ENCODE assay signal across 25 cellular contexts in genomic region chr6:170445487-170445886, GRCh38.
DNase-seq lines count a peak whose midpoint lies in the region; ATAC-seq and TF ChIP-seq lines count a peak whose summit lies in the region.
"Had no signal": no experiment of that assay in that cellular context is flagged by ENCODE, and none has a peak within 500 bp of the region (broad histone marks: within the 10 kb centered on the region; RNA-seq: fewer than 3 reads in every experiment).

No MANE protein-coding gene starts in this region.

- H3K9me3 ChIP-seq in IMR-90 (ENCODE audit: control insufficient read depth, insufficient read depth, low read length): no peaks in the 10 kb centered on the region; the same call in 1 of the 2 replicates
- H3K9me3 ChIP-seq in gastrocnemius medialis: no peaks in the 10 kb centered on the region
- H3K9me3 ChIP-seq: right lobe of liver, tibial artery had no signal

- H2AK5ac ChIP-seq in IMR-90 (ENCODE audit: low read depth, low read length): no peak overlapping the region

- WGBS in IMR-90 (ENCODE audit: extremely low coverage in 2 of 2, insufficient read length in 1 of 2), 2 experiments: 89% methylated on average over 9 of the region's 17 CpGs; no CpG with 5 or more reads in 1 of the 2 experiments

- no peak overlapping the region for H2BK15ac ChIP-seq in IMR-90 (ENCODE audit: low read depth, low read length)

- H3K27me3 Mint-ChIP-seq in endothelial cell (ENCODE audit: unreplicated experiment): peaks cover 9% of the 10 kb centered on the region
- H3K27me3 Mint-ChIP-seq in activated CD4-positive, alpha-beta T cell treated with anti-CD3 and anti-CD28 coated beads, Interleukin-2, amount 10 ng/mL, durations not matched to agents 7 days and 5 days: no peaks in the 10 kb centered on the region
- H3K27me3 Mint-ChIP-seq: activated CD8-positive, alpha-beta T cell treated with anti-CD3 and anti-CD28 coated beads for 36 hours; activated naive CD8-positive, alpha-beta T cell had no signal

- dilution Hi-C loops in IMR-90 (cut with HindIII; ENCODE audit: low sequenced_read_pairs, unreplicated experiment): no loop called here

- peaks cover 5% of the 10 kb centered on the region for H3K36me3 Mint-ChIP-seq in endothelial cell (ENCODE audit: low read depth, unreplicated experiment)
- no peaks in the 10 kb centered on the region for H3K36me3 Mint-ChIP-seq in activated CD4-positive, alpha-beta T cell treated with anti-CD3 and anti-CD28 coated beads, Interleukin-2, amount 10 ng/mL, durations not matched to agents 7 days and 5 days (ENCODE audit: low read depth)
- H3K36me3 Mint-ChIP-seq: activated naive CD8-positive, alpha-beta T cell; CD8-positive, alpha-beta memory T cell had no signal

- ATAC-seq in IMR-90 (ENCODE audit: low read depth) (no peak), left ventricle myocardium superior (peak; percentile 88), gastrocnemius medialis (peak; percentile 43 to 45), HG03457 (IDR thresholded peaks at IDR 0.05; ENCODE audit: unreplicated experiment) (no peak)
- ATAC-seq: activated CD8-positive, alpha-beta T cell treated with anti-CD3 and anti-CD28 coated beads for 36 hours; GM23338; right lobe of liver had no signal

- no peak overlapping the region for H3K4me3 Mint-ChIP-seq in endothelial cell (ENCODE audit: unreplicated experiment)
- no peak overlapping the region for H3K4me3 Mint-ChIP-seq in activated CD4-positive, alpha-beta T cell treated with anti-CD3 and anti-CD28 coated beads, Interleukin-2, amount 10 ng/mL, durations not matched to agents 7 days and 5 days
- H3K4me3 Mint-ChIP-seq: activated B cell treated with CpG ODN at 0.5 μM for 24 hours; activated CD8-positive, alpha-beta T cell treated with anti-CD3 and anti-CD28 coated beads for 36 hours; activated naive CD8-positive, alpha-beta T cell; CD8-positive, alpha-beta memory T cell; GM23338 had no signal

- H2BK5ac ChIP-seq in IMR-90 (ENCODE audit: low read depth, low read length, poor library complexity, severe bottlenecking): no peak overlapping the region

- no peaks in the 10 kb centered on the region for H4K20me1 ChIP-seq in IMR-90 (ENCODE audit: insufficient read depth, low read length)

- BruUV-seq in IMR-90 (replicated peaks; lab: Mats Ljungman, UMichigan): no TSS peak

- intact Hi-C loops in IMR-90 (cut with micrococcal nuclease) (no loop called here), left ventricle myocardium superior (cut with micrococcal nuclease) (no loop called here), gastrocnemius medialis (cut with DNase I; ENCODE audit: low total_unique reads) (no loop called here)

- DNase-seq in IMR-90: no peak
- DNase-seq in NCI-H526 treated with DMSO at 0.1 percent for 48 hours (lab: John Stamatoyannopoulos, UW): peak; percentile 24
- DNase-seq in left ventricle myocardium superior: no peak
- peak in 1 of 2 donors; percentile 41 for DNase-seq in gastrocnemius medialis
- DNase-seq in endothelial cell (ENCODE audit: low spot score): no peak
- DNase-seq in activated CD4-positive, alpha-beta T cell treated with anti-CD3 and anti-CD28 coated beads, Interleukin-2, amount 10 ng/mL, durations not matched to agents 7 days and 5 days: no peak
- DNase-seq: activated B cell treated with CpG ODN at 0.5 μM for 24 hours; activated CD8-positive, alpha-beta T cell treated with anti-CD3 and anti-CD28 coated beads for 36 hours; AML-193; CD8-positive, alpha-beta memory T cell; DMS79; effector memory CD4-positive, alpha-beta T cell; KBM-7; MV-4-11; NCI-H1694 treated with DMSO at 0.1 percent for 48 hours; NCI-H446; right lobe of liver; stimulated activated CD4-positive, alpha-beta T cell treated with anti-CD3 and anti-CD28 coated beads, Interleukin-1b, Interleukin-23, amount 100 ng/mL, for 48 hours; stimulated activated naive CD4-positive, alpha-beta T cell; T-helper 9 cell; tibial artery had no signal

- H2AFZ ChIP-seq in IMR-90 (replicated peaks; ENCODE audit: low read length, poor library complexity): no peak overlapping the region
- H2AFZ ChIP-seq: GM23338 had no signal

- no peak overlapping the region for H3K56ac ChIP-seq in IMR-90 (ENCODE audit: extremely low read depth, insufficient read depth, low read length)

- no peak overlapping the region for H4K5ac ChIP-seq in IMR-90 (ENCODE audit: low read depth, low read length)

- no peak overlapping the region for H2BK20ac ChIP-seq in IMR-90 (ENCODE audit: low read depth, low read length)

- no peak for TF ChIP-seq POLR2A in IMR-90 (IDR thresholded peaks at IDR 0.05; ENCODE audit: low read depth, low read length)
- TF ChIP-seq POLR2A in gastrocnemius medialis (IDR thresholded peaks at IDR 0.05): no peak

- H3K4me1 ChIP-seq in IMR-90 (ENCODE audit: control insufficient read depth, insufficient read depth, low read length) (no peaks in the 10 kb centered on the region; the same call in 1 of the 2 replicates), gastrocnemius medialis (peaks cover 5 to 8% of the 10 kb centered on the region in 2 donors)
- H3K4me1 ChIP-seq: right lobe of liver, tibial artery had no signal

- H3K4me3 ChIP-seq in IMR-90 (ENCODE audit: insufficient read depth, low read depth, low read length) (no peak overlapping the region), gastrocnemius medialis (no peak overlapping the region)
- H3K4me3 ChIP-seq: GM12878, GM23338, right lobe of liver, tibial artery had no signal

- H2AK9ac ChIP-seq in IMR-90 (replicated peaks; ENCODE audit: low read depth, low read length, poor library complexity): no peak overlapping the region

- H4K91ac ChIP-seq in IMR-90 (ENCODE audit: insufficient read depth, low read depth, low read length): no peak overlapping the region

- no peaks in the 10 kb centered on the region for H3K36me3 ChIP-seq in IMR-90 (ENCODE audit: control insufficient read depth, insufficient read depth, low read length)
- no peaks in the 10 kb centered on the region for H3K36me3 ChIP-seq in gastrocnemius medialis
- H3K36me3 ChIP-seq: right lobe of liver, tibial artery had no signal

- H3K23ac ChIP-seq in IMR-90 (ENCODE audit: low read depth, low read length): no peak overlapping the region

- CTCF ChIA-PET in IMR-90 (lab: Yijun Ruan, JAX): no interaction called here
- CTCF ChIA-PET in activated CD4-positive, alpha-beta T cell treated with anti-CD3 and anti-CD28 coated beads, Interleukin-2, amount 10 ng/mL, durations not matched to agents 7 days and 5 days (lab: Charles Lee): interaction anchor here (2.5 kb wide), 1 partner anchor 44 kb away, joined by 5 read pairs; no protein-coding TSS in a partner anchor

- H3K4me2 ChIP-seq in IMR-90 (ENCODE audit: low read depth, low read length): no peak overlapping the region
- H3K4me2 ChIP-seq: GM23338 had no signal

- no peak overlapping the region for H2BK120ac ChIP-seq in IMR-90 (ENCODE audit: low read depth, low read length)

- no peak overlapping the region for H3K14ac ChIP-seq in IMR-90 (replicated peaks; ENCODE audit: low read depth, low read length)

- no peaks in the 10 kb centered on the region for H3K79me1 ChIP-seq in IMR-90 (ENCODE audit: low read depth in 1 of 2, low read length in 2 of 2)

- no peak for TF ChIP-seq RAD21 in IMR-90 (IDR thresholded peaks at IDR 0.05; ENCODE audit: low read length)

- H3K9me1 ChIP-seq in IMR-90 (ENCODE audit: insufficient read depth, low read length): no peaks in the 10 kb centered on the region; the same call in 1 of the 2 replicates

- POLR2A ChIA-PET in IMR-90 (lab: Charles Lee; ENCODE audit: unreplicated experiment): no interaction called here
- POLR2A ChIA-PET in activated CD4-positive, alpha-beta T cell treated with anti-CD3 and anti-CD28 coated beads, Interleukin-2, amount 10 ng/mL, durations not matched to agents 7 days and 5 days (lab: Charles Lee): no interaction called here

- TF ChIP-seq CTCF in IMR-90 (conservative IDR thresholded peaks at IDR 0.05; ENCODE audit: low read depth, low read length): no peak
- no peak for TF ChIP-seq CTCF in gastrocnemius medialis (IDR thresholded peaks at IDR 0.05 in 4 of 5, conservative IDR thresholded peaks at IDR 0.05 in 1 of 5)
- no peak for TF ChIP-seq CTCF in endothelial cell (IDR thresholded peaks at IDR 0.05; ENCODE audit: unreplicated experiment)

- no peak overlapping the region for H4K8ac ChIP-seq in IMR-90 (ENCODE audit: low read depth in 2 of 2, low read length in 2 of 2)

- in situ Hi-C loops in IMR-90 (cut with MboI; ENCODE audit: low sequenced_read_pairs) (no loop called here), gastrocnemius medialis (cut with MboI; ENCODE audit: low sequenced_read_pairs in 4 of 4) (no loop called here)

- no peak overlapping the region for H3K9ac ChIP-seq in IMR-90 (ENCODE audit: low read depth, low read length)

- H3K4me1 Mint-ChIP-seq in endothelial cell (ENCODE audit: unreplicated experiment): no peaks in the 10 kb centered on the region
- H3K4me1 Mint-ChIP-seq in activated CD4-positive, alpha-beta T cell treated with anti-CD3 and anti-CD28 coated beads, Interleukin-2, amount 10 ng/mL, durations not matched to agents 7 days and 5 days: no peaks in the 10 kb centered on the region
- H3K4me1 Mint-ChIP-seq: activated B cell treated with CpG ODN at 0.5 μM for 24 hours, GM23338 had no signal

- no peak overlapping the region for H3K27ac Mint-ChIP-seq in endothelial cell (ENCODE audit: unreplicated experiment)
- no peak overlapping the region for H3K27ac Mint-ChIP-seq in activated CD4-positive, alpha-beta T cell treated with anti-CD3 and anti-CD28 coated beads, Interleukin-2, amount 10 ng/mL, durations not matched to agents 7 days and 5 days
- H3K27ac Mint-ChIP-seq: activated B cell treated with CpG ODN at 0.5 μM for 24 hours; activated CD8-positive, alpha-beta T cell treated with anti-CD3 and anti-CD28 coated beads for 36 hours; activated naive CD8-positive, alpha-beta T cell; CD8-positive, alpha-beta memory T cell; GM23338 had no signal

- no peak overlapping the region for H3K4ac ChIP-seq in IMR-90 (ENCODE audit: low read depth, low read length)

- H3K9me3 Mint-ChIP-seq in endothelial cell (ENCODE audit: unreplicated experiment): peaks cover 4% of the 10 kb centered on the region
- H3K9me3 Mint-ChIP-seq in activated CD4-positive, alpha-beta T cell treated with anti-CD3 and anti-CD28 coated beads, Interleukin-2, amount 10 ng/mL, durations not matched to agents 7 days and 5 days: no peaks in the 10 kb centered on the region
- H3K9me3 Mint-ChIP-seq: activated B cell treated with CpG ODN at 0.5 μM for 24 hours; activated CD8-positive, alpha-beta T cell treated with anti-CD3 and anti-CD28 coated beads for 36 hours; CD8-positive, alpha-beta memory T cell had no signal

- H3K27ac ChIP-seq in IMR-90 (ENCODE audit: insufficient read depth, low read length) (no peak overlapping the region), gastrocnemius medialis (peak overlapping the region in 3 of 4 donors; percentile 6 to 41 (median 19))
- H3K27ac ChIP-seq: right lobe of liver, tibial artery had no signal

- no peaks in the 10 kb centered on the region for H3K27me3 ChIP-seq in IMR-90 (ENCODE audit: control insufficient read depth, insufficient read depth, low read length)
- H3K27me3 ChIP-seq in gastrocnemius medialis: no peaks in the 10 kb centered on the region
- H3K27me3 ChIP-seq: right lobe of liver, tibial artery had no signal

- no peak overlapping the region for H3K18ac ChIP-seq in IMR-90 (ENCODE audit: low read depth, low read length)

Comparison
In these comparisons a context has a peak if more than half of its experiments do, and no peak if none do; other contexts are left out.
1. ATAC-seq: peak in left ventricle myocardium superior (single experiment) and gastrocnemius medialis (2 of 2); none in IMR-90 (single experiment) and HG03457 (single experiment).